Comparison of ENCODE assay signal across 8 cellular contexts in the genomic region with DNA sequence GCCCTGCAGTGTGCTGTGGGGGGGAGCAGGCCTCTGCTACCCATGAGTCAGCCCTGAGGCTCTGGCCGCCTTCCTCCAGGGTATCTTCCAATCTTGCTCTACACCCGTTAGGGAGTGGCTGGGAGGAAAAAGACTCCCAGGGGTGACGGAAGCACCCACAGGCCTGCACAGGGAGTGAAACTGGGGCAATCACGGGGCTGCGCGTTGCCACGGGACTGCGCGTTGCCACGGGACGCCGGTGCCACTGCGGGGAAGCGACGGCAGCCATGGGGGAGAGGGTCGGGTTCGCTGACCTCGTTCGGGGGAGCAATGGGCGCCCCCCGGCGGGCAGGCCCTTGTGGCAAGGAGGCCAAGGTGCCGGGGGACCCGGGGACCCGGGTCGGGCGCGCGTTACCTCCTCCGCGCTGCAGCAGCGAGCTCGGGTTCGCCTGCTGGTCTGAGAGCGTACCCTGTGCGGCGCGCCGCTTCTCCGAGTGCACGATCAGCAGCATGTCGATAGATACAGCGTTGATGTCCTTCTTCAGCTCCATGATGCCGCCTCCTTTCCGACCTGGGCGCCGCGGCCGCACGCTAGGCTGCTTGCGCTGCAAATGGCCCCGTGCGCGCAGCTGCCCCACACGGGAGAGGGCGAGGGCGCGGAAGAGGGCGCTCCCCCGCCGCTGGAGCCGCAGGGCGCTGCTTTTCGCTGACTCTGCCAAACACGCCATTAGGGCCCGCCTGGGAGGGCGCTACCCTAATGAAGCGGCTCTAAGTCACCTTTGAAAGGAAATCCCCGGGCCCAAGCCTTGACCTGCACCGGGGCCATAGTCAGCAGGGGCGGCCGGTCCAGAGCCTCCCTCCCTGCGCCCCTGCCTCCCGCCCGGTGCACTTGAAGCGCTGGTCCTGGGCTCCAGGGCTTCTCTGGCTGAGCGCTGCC. TPM values are rescaled to one million over a fixed set of nuclear protein-coding genes. Genes with fewer than 3 reads are reported as not detected.
DNase-seq lines count a peak whose midpoint lies in the region; ATAC-seq, FAIRE-seq and TF ChIP-seq lines count a peak whose summit lies in the region.

A gene with protein sequence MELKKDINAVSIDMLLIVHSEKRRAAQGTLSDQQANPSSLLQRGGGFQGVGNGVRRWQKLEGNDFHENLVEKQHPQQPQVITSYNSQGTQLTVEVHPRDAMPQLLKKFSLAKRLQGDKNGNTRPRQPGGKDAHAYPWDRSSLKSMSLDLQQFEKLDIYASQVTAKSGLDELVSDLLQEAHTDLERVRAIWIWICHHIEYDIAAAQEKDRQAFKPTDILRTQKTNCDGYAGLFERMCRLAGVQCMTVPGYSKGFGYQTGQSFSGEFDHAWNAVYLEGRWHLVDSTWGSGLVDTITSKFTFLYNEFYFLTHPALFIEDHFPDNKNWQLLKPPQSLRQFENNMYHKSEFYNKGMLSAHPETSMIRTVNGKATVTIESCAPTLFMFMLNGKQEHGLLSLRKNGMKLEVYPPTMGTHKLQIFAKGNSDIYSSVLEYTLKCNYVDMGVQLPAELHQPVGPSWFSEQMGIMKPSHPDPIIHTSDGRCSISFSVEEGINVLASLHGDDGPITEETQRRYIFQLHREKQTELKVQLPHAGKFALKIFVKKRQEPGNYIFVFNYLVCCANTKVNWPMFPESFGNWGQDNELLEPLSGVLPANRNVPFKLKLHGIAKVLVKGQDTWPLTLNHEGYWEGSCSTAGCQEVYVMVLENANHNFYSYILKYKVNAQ (minus strand): TSS at position 592 of the 916 bp plus-strand sequence. CDS start 62 bp downstream, at position 530.

- H3K4me3 ChIP-seq in choroid plexus epithelial cell (ENCODE audit: low read depth, low read length) = peak within 1 kb of the TSS; percentile 50

- intact Hi-C loops in CD4-positive, alpha-beta T cell (cut with DNase I, micrococcal nuclease) = no loop called here

- no peaks in the 10 kb centered on the region for H3K36me3 Mint-ChIP-seq in CD4-positive, alpha-beta T cell (ENCODE audit: low read depth)

- no peak within 1 kb of the TSS for H3K27ac ChIP-seq in CD4-positive, alpha-beta T cell (ENCODE audit: low read depth, low read length)

- peaks cover 53% of the 10 kb centered on the region for H3K27me3 Mint-ChIP-seq in CD4-positive, alpha-beta T cell

- no peak within 1 kb of the TSS for H3K4me3 Mint-ChIP-seq in CD4-positive, alpha-beta T cell

- CTCF ChIA-PET in CD4-positive, alpha-beta T cell (lab: Charles Lee) = no interaction called here

- H3K9me3 ChIP-seq in CD4-positive, alpha-beta T cell (ENCODE audit: control insufficient read depth, low read length) = no peaks in the 10 kb centered on the region

- H3K4me1 Mint-ChIP-seq in CD4-positive, alpha-beta T cell (ENCODE audit: low read depth) = no peaks in the 10 kb centered on the region

- POLR2A ChIA-PET in CD4-positive, alpha-beta T cell (lab: Charles Lee) = no interaction called here

- no peak for FAIRE-seq in D721Med (lab: Jason Lieb, UNC)

- DNase-seq in D721Med (ENCODE audit: insufficient read length, low spot score) = peak; percentile 41
- DNase-seq in NCI-H146 treated with DMSO at 0.1 percent for 48 hours (lab: John Stamatoyannopoulos, UW; ENCODE audit: unreplicated experiment) = peak; percentile 65
- DNase-seq in choroid plexus epithelial cell (ENCODE audit: low read depth) = peak; percentile 47
- DNase-seq in kidney glomerular epithelial cell (lab: John Stamatoyannopoulos, UW) = peak; percentile 17
- DNase-seq in stimulated activated CD8-positive, alpha-beta memory T cell treated with anti-CD3 and anti-CD28 coated beads, Interleukin-4, amount 100 ng/mL, for 48 hours = peak; percentile 28
- no peak for DNase-seq in activated naive CD4-positive, alpha-beta T cell treated with Interleukin-2 at 50 U/mL for 16 hours
- no peak for DNase-seq in CD4-positive, alpha-beta T cell

- TF ChIP-seq CTCF in D721Med (IDR thresholded peaks at IDR 0.05; ENCODE audit: insufficient read depth, missing control alignments) (peak; percentile 1), choroid plexus epithelial cell (conservative IDR thresholded peaks at IDR 0.05; ENCODE audit: low read depth, low read length) (no peak)
- no peak for TF ChIP-seq CTCF in CD4-positive, alpha-beta T cell (IDR thresholded peaks at IDR 0.05)

- peaks cover 18% of the 10 kb centered on the region for H3K27me3 ChIP-seq in CD4-positive, alpha-beta T cell (ENCODE audit: control insufficient read depth, insufficient read depth, low read length)

- no peak for ATAC-seq in CD4-positive, alpha-beta T cell (ENCODE audit: poor library complexity)
- ATAC-seq in GM19035 (IDR thresholded peaks at IDR 0.05; ENCODE audit: unreplicated experiment) = no peak

- no peaks in the 10 kb centered on the region for H3K9me3 Mint-ChIP-seq in CD4-positive, alpha-beta T cell

- no peak within 1 kb of the TSS for H3K27ac Mint-ChIP-seq in CD4-positive, alpha-beta T cell

RNA-seq across cellular contexts. Expression of the gene that starts here (rescaled TPM):
- not detected for total RNA-seq in CD4-positive, alpha-beta T cell

Comparison
In these comparisons a context has a peak if more than half of its experiments do, and no peak if none do; other contexts are left out.
1. DNase-seq: peak in D721Med (single experiment), NCI-H146 treated with DMSO at 0.1 percent for 48 hours (single experiment), choroid plexus epithelial cell (single experiment), kidney glomerular epithelial cell (single experiment) and stimulated activated CD8-positive, alpha-beta memory T cell treated with anti-CD3 and anti-CD28 coated beads, Interleukin-4, amount 100 ng/mL, for 48 hours (single experiment); none in activated naive CD4-positive, alpha-beta T cell treated with Interleukin-2 at 50 U/mL for 16 hours (single experiment) and CD4-positive, alpha-beta T cell (0 of 10).